In genomic region chr13:114303700-114304327, GRCh38 we compare ENCODE assay signal across 23 cellular contexts. TPM values are rescaled to one million over a fixed set of nuclear protein-coding genes. Genes with fewer than 3 reads are reported as not detected.
DNase-seq lines count a peak whose midpoint lies in the region; ATAC-seq lines count a peak whose summit lies in the region.
"Had no signal": no experiment of that assay in that cellular context is flagged by ENCODE, and none has a peak within 500 bp of the region (broad histone marks: within the 10 kb centered on the region; RNA-seq: fewer than 3 reads in every experiment).

No MANE protein-coding gene starts in this region.

- peaks cover 3% of the 10 kb centered on the region for H3K9me3 ChIP-seq in trophoblast cell (ENCODE audit: insufficient read depth, low read depth, low read length)
- H3K9me3 ChIP-seq: BE2C had no signal

- H2AFZ ChIP-seq in trophoblast cell (ENCODE audit: insufficient read depth, low read length, poor library complexity) = no peak overlapping the region

- H3K27ac Mint-ChIP-seq in stimulated activated naive CD8-positive, alpha-beta T cell treated with anti-CD3 and anti-CD28 coated beads, Interleukin-15, amount 100 ng/mL, for 72 hours = peak overlapping the region; percentile 42 to 74
- H3K27ac Mint-ChIP-seq: CD14-positive monocyte had no signal

- H2BK120ac ChIP-seq in trophoblast cell (ENCODE audit: insufficient read depth, low read length, poor library complexity) = no peak overlapping the region

- H3K27me3 ChIP-seq in trophoblast cell (ENCODE audit: insufficient read depth, low read length) = no peaks in the 10 kb centered on the region
- H3K27me3 ChIP-seq: BE2C had no signal

- no peak overlapping the region for H3K18ac ChIP-seq in trophoblast cell (ENCODE audit: low read length)

- H3K4me1 ChIP-seq in trophoblast cell (ENCODE audit: control insufficient read depth in 1 of 2, insufficient read depth in 2 of 2, low read length in 2 of 2) = no peaks in the 10 kb centered on the region
- H3K4me1 ChIP-seq: BE2C had no signal

- H2BK12ac ChIP-seq in trophoblast cell (ENCODE audit: low read length) = no peak overlapping the region

- no peak overlapping the region for H3K4ac ChIP-seq in trophoblast cell (ENCODE audit: low read depth, low read length)

- no peak overlapping the region for H4K91ac ChIP-seq in trophoblast cell (ENCODE audit: low read depth, low read length)

- no peak overlapping the region for H3K9ac ChIP-seq in trophoblast cell (ENCODE audit: low read length)
- H3K9ac ChIP-seq: KMS-11 had no signal

- H3K4me1 Mint-ChIP-seq in stimulated activated naive CD8-positive, alpha-beta T cell treated with anti-CD3 and anti-CD28 coated beads, Interleukin-15, amount 100 ng/mL, for 72 hours = no peaks in the 10 kb centered on the region
- H3K4me1 Mint-ChIP-seq: CD14-positive monocyte; CD8-positive, alpha-beta memory T cell had no signal

- no peak overlapping the region for H3K27ac ChIP-seq in trophoblast cell (ENCODE audit: low read depth, low read length)
- H3K27ac ChIP-seq: KMS-11 had no signal

- peak overlapping the region; percentile 3 for H3K23ac ChIP-seq in trophoblast cell (ENCODE audit: low read length)

- H2BK5ac ChIP-seq in trophoblast cell (ENCODE audit: low read depth, low read length, poor library complexity) = no peak overlapping the region

- no CpG with 5 or more reads among the region's 11 CpGs for WGBS in trophoblast cell (ENCODE audit: extremely low coverage, insufficient coverage, insufficient read length)

- no peaks in the 10 kb centered on the region for H3K79me1 ChIP-seq in trophoblast cell (ENCODE audit: low read length)

- H3K36me3 ChIP-seq in trophoblast cell (ENCODE audit: control insufficient read depth in 1 of 2, insufficient read depth in 2 of 2, low read length in 2 of 2) = peaks cover 39 to 56% of the 10 kb centered on the region in 2 experiments

- no peaks in the 10 kb centered on the region for H3K27me3 Mint-ChIP-seq in stimulated activated naive CD8-positive, alpha-beta T cell treated with anti-CD3 and anti-CD28 coated beads, Interleukin-15, amount 100 ng/mL, for 72 hours
- H3K27me3 Mint-ChIP-seq: CD8-positive, alpha-beta memory T cell had no signal

- no peak overlapping the region for H4K12ac ChIP-seq in trophoblast cell (ENCODE audit: low read depth, low read length)

- DNase-seq in stimulated activated naive CD8-positive, alpha-beta T cell treated with anti-CD3 and anti-CD28 coated beads, Interleukin-15, amount 100 ng/mL, for 72 hours = no peak
- DNase-seq in stimulated activated naive CD8-positive, alpha-beta T cell treated with anti-CD3 and anti-CD28 coated beads, Interleukin-15, Interleukin-2, amounts not matched to agents 100 U/mL and 50 U/mL, for 24 hours = no peak
- DNase-seq in left lobe of liver (ENCODE audit: low spot score) (no peak), trophoblast cell (no peak), DMS153 (lab: John Stamatoyannopoulos, UW) (no peak), dermis blood vessel endothelial cell (no peak)
- DNase-seq: 8988T; ACHN; BE2C; CD8-positive, alpha-beta memory T cell; DND-41; IMR-90; NCI-H1092; NCI-H1436; NCI-H187 treated with DMSO at 0.1 percent for 48 hours; NCI-H2171 treated with DMSO at 0.1 percent for 48 hours; NCI-H524; NCI-H748 treated with DMSO at 0.1 percent for 48 hours; NK-92 treated with Interleukin-12 subunit alpha and Interleukin-12 subunit beta, amount 100 ng/mL, for 24 hours; PC-3 had no signal

- no peaks in the 10 kb centered on the region for H3K79me2 ChIP-seq in trophoblast cell (ENCODE audit: control insufficient read depth, insufficient read depth, low read length, poor library complexity)

- no peak overlapping the region for H3K14ac ChIP-seq in trophoblast cell (ENCODE audit: low read length)

- H3K9me3 Mint-ChIP-seq in stimulated activated naive CD8-positive, alpha-beta T cell treated with anti-CD3 and anti-CD28 coated beads, Interleukin-15, amount 100 ng/mL, for 72 hours = no peaks in the 10 kb centered on the region
- H3K9me3 Mint-ChIP-seq: CD14-positive monocyte; CD8-positive, alpha-beta memory T cell had no signal

- no peak overlapping the region for H2AK5ac ChIP-seq in trophoblast cell (ENCODE audit: low read length)

- ATAC-seq in stimulated activated naive CD8-positive, alpha-beta T cell treated with anti-CD3 and anti-CD28 coated beads, Interleukin-15, amount 100 ng/mL, for 72 hours = no peak
- no peak for ATAC-seq in stimulated activated naive CD8-positive, alpha-beta T cell treated with anti-CD3 and anti-CD28 coated beads, Interleukin-15, Interleukin-2, amounts not matched to agents 100 U/mL and 50 U/mL, for 24 hours
- ATAC-seq in left lobe of liver (peak; percentile 12), HG02840 (IDR thresholded peaks at IDR 0.05; ENCODE audit: low FRiP score, unreplicated experiment) (no peak)
- ATAC-seq: PC-3 had no signal

- no peak overlapping the region for H3K4me3 Mint-ChIP-seq in stimulated activated naive CD8-positive, alpha-beta T cell treated with anti-CD3 and anti-CD28 coated beads, Interleukin-15, amount 100 ng/mL, for 72 hours
- H3K4me3 Mint-ChIP-seq: CD14-positive monocyte; CD8-positive, alpha-beta memory T cell had no signal

- H3K4me2 ChIP-seq in trophoblast cell (ENCODE audit: low read length) = no peak overlapping the region
- H3K4me2 ChIP-seq: KMS-11 had no signal

- H3K4me3 ChIP-seq in trophoblast cell (ENCODE audit: low read depth, low read length) = no peak overlapping the region

- no peak overlapping the region for H4K8ac ChIP-seq in trophoblast cell (ENCODE audit: low read depth, low read length)

RNA-seq across cellular contexts. Expression of gene CHAMP1, which starts 10.5 kb away (rescaled TPM):
- total RNA-seq in left lobe of liver = 8.8 TPM
- polyA plus RNA-seq in trophoblast cell (2013) = 21.9 and 22.6 TPM in 2 replicates
- 10.7 and 11.0 TPM in 2 replicates for total RNA-seq in dermis blood vessel endothelial cell

RNA-seq across cellular contexts. Expression of gene UPF3A, which starts 22.4 kb away (rescaled TPM):
- 22.0 TPM for total RNA-seq in left lobe of liver
- polyA plus RNA-seq in trophoblast cell (2013) = 52.6 and 53.2 TPM in 2 replicates
- total RNA-seq in dermis blood vessel endothelial cell = 24.0 and 25.5 TPM in 2 replicates
